ENCODE assay signal across 9 cellular contexts in genomic region chr14:61698216-61698980, GRCh38. TPM values are rescaled to one million over a fixed set of nuclear protein-coding genes. Genes with fewer than 3 reads are reported as not detected.
A peak's percentile ranks its signal among the peaks of the same experiment; 100 is the strongest.
DNase-seq lines count a peak whose midpoint lies in the region.
"Had no signal": no experiment of that assay in that cellular context is flagged by ENCODE, and none has a peak within 500 bp of the region (broad histone marks: within the 10 kb centered on the region; RNA-seq: fewer than 3 reads in every experiment).

No MANE protein-coding gene starts in this region.

- H4K91ac ChIP-seq in neuronal stem cell (ENCODE audit: low read depth, low read length, poor library complexity) = no peak overlapping the region

- peak overlapping the region; percentile 21 for H3K4me2 ChIP-seq in neuronal stem cell (ENCODE audit: insufficient read depth, low read length, poor library complexity, severe bottlenecking)

- no peak overlapping the region for H3K23ac ChIP-seq in neuronal stem cell (ENCODE audit: low read depth, low read length, poor library complexity)

- no peak overlapping the region for H3K14ac ChIP-seq in neuronal stem cell (ENCODE audit: low read length)

- no peak overlapping the region for H2BK15ac ChIP-seq in neuronal stem cell (ENCODE audit: low read length)

- no peak overlapping the region for H3K18ac ChIP-seq in neuronal stem cell (ENCODE audit: low read length)

- peak overlapping the region; percentile 95 to 100 for H3K4me3 ChIP-seq in duodenal mucosa (ENCODE audit: low read depth in 1 of 2, low read length in 2 of 2)
- peak overlapping the region in 1 of 2 donors; percentile 92 for H3K4me3 ChIP-seq in neuronal stem cell (ENCODE audit: low read length in 2 of 2)

- H2AK5ac ChIP-seq in neuronal stem cell (ENCODE audit: low read depth, low read length) = no peak overlapping the region

- H3K27ac ChIP-seq in duodenal mucosa (ENCODE audit: low read depth, low read length) = no peak overlapping the region
- no peak overlapping the region for H3K27ac ChIP-seq in neuronal stem cell (replicated peaks; ENCODE audit: low read length)

- DNase-seq in ELR (ENCODE audit: low read depth) (peak; percentile 32), NCI-H524 treated with DMSO at 0.1 percent for 48 hours (lab: John Stamatoyannopoulos, UW) (peak; percentile 43), neuronal stem cell (ENCODE audit: low spot score) (no peak), kidney tubule cell (ENCODE audit: low spot score) (no peak), midbrain (lab: John Stamatoyannopoulos, UW) (no peak), NCI-H146 treated with DMSO at 0.1 percent for 48 hours (lab: John Stamatoyannopoulos, UW; ENCODE audit: unreplicated experiment) (no peak), cerebellar cortex (ENCODE audit: low spot score) (no peak)
- DNase-seq: substantia nigra had no signal

- no peak overlapping the region for H2BK12ac ChIP-seq in neuronal stem cell (ENCODE audit: low read length)

- no CpG with 5 or more reads among the region's 2 CpGs for WGBS in neuronal stem cell (ENCODE audit: extremely low coverage in 2 of 2, insufficient read length in 2 of 2, insufficient replicate concordance in 1 of 2), 2 donors

- no peak overlapping the region for H3K4ac ChIP-seq in neuronal stem cell (ENCODE audit: low read length)

- H3K9me3 ChIP-seq in duodenal mucosa (ENCODE audit: control insufficient read depth in 1 of 2, low read length in 2 of 2) (no peaks in the 10 kb centered on the region), neuronal stem cell (replicated peaks in 1 of 2; ENCODE audit: control insufficient read depth in 2 of 2, insufficient read depth in 1 of 2, low read depth in 1 of 2, low read length in 2 of 2) (no peaks in the 10 kb centered on the region)

- H4K8ac ChIP-seq in neuronal stem cell (ENCODE audit: low read depth, low read length) = no peak overlapping the region

- no peaks in the 10 kb centered on the region for H3K79me1 ChIP-seq in neuronal stem cell (ENCODE audit: low read depth, low read length)

- H3K4me1 ChIP-seq in duodenal mucosa (ENCODE audit: control insufficient read depth in 1 of 2, insufficient read depth in 2 of 2, low read length in 2 of 2) (peaks cover 25 to 34% of the 10 kb centered on the region in 2 donors), neuronal stem cell (ENCODE audit: control insufficient read depth in 2 of 2, insufficient read depth in 1 of 2, low read depth in 1 of 2, low read length in 2 of 2) (peaks cover 6 to 7% of the 10 kb centered on the region in 2 donors)

- H2AFZ ChIP-seq in neuronal stem cell (ENCODE audit: low read length) = no peak overlapping the region

- H3K27me3 ChIP-seq in duodenal mucosa (ENCODE audit: control insufficient read depth in 1 of 2, insufficient read depth in 2 of 2, low read length in 2 of 2) (no peaks in the 10 kb centered on the region), neuronal stem cell (ENCODE audit: control insufficient read depth in 3 of 3, insufficient read depth in 3 of 3, low read depth in 1 of 3, low read length in 3 of 3) (no peaks in the 10 kb centered on the region)

- no peak overlapping the region for H2BK5ac ChIP-seq in neuronal stem cell (ENCODE audit: low read length)

- no peak overlapping the region for H2BK120ac ChIP-seq in neuronal stem cell (ENCODE audit: low read depth, low read length)

- H3K36me3 ChIP-seq in duodenal mucosa (ENCODE audit: control insufficient read depth in 1 of 2, insufficient read depth in 2 of 2, low read length in 2 of 2) (no peaks in the 10 kb centered on the region), neuronal stem cell (replicated peaks in 1 of 2; ENCODE audit: control insufficient read depth in 2 of 2, insufficient read depth in 2 of 2, low read length in 2 of 2) (peaks cover 0 to 9% of the 10 kb centered on the region in 2 donors)

- H3K9ac ChIP-seq in duodenal mucosa (ENCODE audit: low read depth in 1 of 2, low read length in 2 of 2) (peak overlapping the region; percentile 29 to 95), neuronal stem cell (ENCODE audit: low read depth, low read length, poor library complexity) (no peak overlapping the region)

RNA-seq across cellular contexts. Expression of gene HIF1A, which starts 3.1 kb away (rescaled TPM):
- 149 TPM for polyA plus RNA-seq in neuronal stem cell (2013, experiment 1 of 2)
- 154 TPM for polyA plus RNA-seq in neuronal stem cell (2013, experiment 2 of 2)

Comparison
In these comparisons a context has a peak if more than half of its experiments do, and no peak if none do; other contexts are left out.
1. DNase-seq: peak in ELR (single experiment) and NCI-H524 treated with DMSO at 0.1 percent for 48 hours (single experiment); none in neuronal stem cell (single experiment), kidney tubule cell (single experiment), midbrain (single experiment), NCI-H146 treated with DMSO at 0.1 percent for 48 hours (single experiment) and cerebellar cortex (single experiment).